Comparison of ENCODE assay signal across 27 cellular contexts in genomic region chr4:53306729-53307128, GRCh38. TPM values are rescaled to one million over a fixed set of nuclear protein-coding genes. Genes with fewer than 3 reads are reported as not detected.
DNase-seq lines count a peak whose midpoint lies in the region; ATAC-seq and TF ChIP-seq lines count a peak whose summit lies in the region.
"Had no signal": no experiment of that assay in that cellular context is flagged by ENCODE, and none has a peak within 500 bp of the region (broad histone marks: within the 10 kb centered on the region; RNA-seq: fewer than 3 reads in every experiment).

No MANE protein-coding gene starts in this region.

- H3K9me3 ChIP-seq in IMR-90 (ENCODE audit: control insufficient read depth, insufficient read depth, low read length) = no peaks in the 10 kb centered on the region
- H3K9me3 ChIP-seq in neural cell (ENCODE audit: low read length) = no peaks in the 10 kb centered on the region
- H3K9me3 ChIP-seq: SJSA1, tibial artery had no signal

- H3K36me3 ChIP-seq in IMR-90 (ENCODE audit: control insufficient read depth, insufficient read depth, low read length) (no peaks in the 10 kb centered on the region), neural cell (ENCODE audit: insufficient read depth, low read length) (no peaks in the 10 kb centered on the region)
- H3K36me3 ChIP-seq: SJSA1 had no signal

- H2BK5ac ChIP-seq in IMR-90 (ENCODE audit: low read depth, low read length, poor library complexity, severe bottlenecking) = peak overlapping the region; percentile 40

- H2BK120ac ChIP-seq in IMR-90 (ENCODE audit: low read depth, low read length) = peak overlapping the region; percentile 35

- TF ChIP-seq RAD21 in IMR-90 (IDR thresholded peaks at IDR 0.05; ENCODE audit: low read length) (no peak), neural cell (conservative IDR thresholded peaks at IDR 0.05) (no peak)

- H2AK5ac ChIP-seq in IMR-90 (ENCODE audit: low read depth, low read length) = no peak overlapping the region

- peak overlapping the region; percentile 68; the same call in 1 of the 2 replicates for H3K18ac ChIP-seq in IMR-90 (ENCODE audit: low read depth, low read length)

- dilution Hi-C loops in IMR-90 (cut with HindIII; ENCODE audit: low sequenced_read_pairs, unreplicated experiment) = no loop called here

- intact Hi-C loops in IMR-90 (cut with micrococcal nuclease) = loop anchor here (5.0 kb wide), 1 partner anchor 99 kb away; no protein-coding TSS in a partner anchor

- H3K4me3 Mint-ChIP-seq in type B pancreatic cell = no peak overlapping the region
- H3K4me3 Mint-ChIP-seq: activated CD8-positive, alpha-beta T cell treated with anti-CD3 and anti-CD28 coated beads for 36 hours; B cell; neural crest cell had no signal

- peak overlapping the region; percentile 7; the same call in 1 of the 3 replicates for H2BK15ac ChIP-seq in IMR-90 (ENCODE audit: low read depth, low read length)

- H3K4ac ChIP-seq in IMR-90 (ENCODE audit: low read depth, low read length) = peak overlapping the region; percentile 26; the same call in 1 of the 2 replicates

- TF ChIP-seq POLR2A in IMR-90 (IDR thresholded peaks at IDR 0.05; ENCODE audit: low read depth, low read length) = no peak

- H3K4me2 ChIP-seq in IMR-90 (ENCODE audit: low read depth, low read length) = peak overlapping the region; percentile 17; the same call in 1 of the 2 replicates
- peak overlapping the region; percentile 35 for H3K4me2 ChIP-seq in neural cell (ENCODE audit: low read length)
- H3K4me2 ChIP-seq: KMS-11 had no signal

- peaks cover 13% of the 10 kb centered on the region for H3K9me3 Mint-ChIP-seq in type B pancreatic cell

- H3K4me3 ChIP-seq in IMR-90 (ENCODE audit: insufficient read depth, low read depth, low read length) = no peak overlapping the region
- H3K4me3 ChIP-seq in neural cell (ENCODE audit: low read length) = no peak overlapping the region
- H3K4me3 ChIP-seq: SJSA1, tibial artery had no signal

- H3K56ac ChIP-seq in IMR-90 (ENCODE audit: extremely low read depth, insufficient read depth, low read length) = no peak overlapping the region

- no peaks in the 10 kb centered on the region for H3K4me1 Mint-ChIP-seq in type B pancreatic cell (ENCODE audit: unreplicated experiment)
- H3K4me1 Mint-ChIP-seq: neural crest cell had no signal

- in situ Hi-C loops in IMR-90 (cut with MboI; ENCODE audit: low sequenced_read_pairs) = no loop called here

- CTCF ChIA-PET in IMR-90 (lab: Yijun Ruan, JAX) = interaction anchor here (0.7 kb wide), 1 partner anchor 16 kb away, joined by 4 read pairs; no protein-coding TSS in a partner anchor

- H2AK9ac ChIP-seq in IMR-90 (replicated peaks; ENCODE audit: low read depth, low read length, poor library complexity) = no peak overlapping the region

- ATAC-seq in IMR-90 (ENCODE audit: low read depth) = peak; percentile 44
- no peak for ATAC-seq in HG03565 (IDR thresholded peaks at IDR 0.05; ENCODE audit: unreplicated experiment)
- ATAC-seq: activated CD8-positive, alpha-beta T cell treated with anti-CD3 and anti-CD28 coated beads for 36 hours; esophagus mucosa; left colon; Panc1 had no signal

- peaks cover 3% of the 10 kb centered on the region; the same call in 1 of the 2 replicates for H3K9me1 ChIP-seq in IMR-90 (ENCODE audit: insufficient read depth, low read length)

- H3K79me2 ChIP-seq in neural cell (replicated peaks; ENCODE audit: insufficient read depth, low read length) = no peaks in the 10 kb centered on the region

- TF ChIP-seq CTCF in IMR-90 (conservative IDR thresholded peaks at IDR 0.05; ENCODE audit: low read depth, low read length) (no peak), neural cell (IDR thresholded peaks at IDR 0.05; ENCODE audit: poor library complexity, severe bottlenecking) (no peak), type B pancreatic cell (conservative IDR thresholded peaks at IDR 0.05) (no peak)

- no TSS peak for BruUV-seq in IMR-90 (replicated peaks; lab: Mats Ljungman, UMichigan)

- DNase-seq in AG20443 (ENCODE audit: low spot score) = peak; percentile 46
- DNase-seq in IMR-90 = peak; percentile 45
- peak; percentile 60 for DNase-seq in dermis blood vessel endothelial cell
- DNase-seq in OCI-M1 (lab: John Stamatoyannopoulos, UW) = no peak
- no peak for DNase-seq in type B pancreatic cell (ENCODE audit: extremely low spot score, unreplicated experiment)
- DNase-seq in medulla oblongata (ENCODE audit: extremely low spot score) = no peak
- DNase-seq: activated CD8-positive, alpha-beta T cell treated with anti-CD3 and anti-CD28 coated beads for 36 hours; activated naive CD4-positive, alpha-beta T cell; Calu3; central memory CD4-positive, alpha-beta T cell; GF-D8; left colon; NCI-H1048; NCI-H1930; NCI-H226; stimulated activated CD4-positive, alpha-beta T cell treated with anti-CD3 and anti-CD28 coated beads, Interleukin-1b, Interleukin-23, amount 100 ng/mL, for 48 hours; stimulated activated naive CD4-positive, alpha-beta T cell; T-helper 2 cell; tibial artery had no signal

- POLR2A ChIA-PET in IMR-90 (lab: Charles Lee; ENCODE audit: unreplicated experiment) = no interaction called here

- H3K23ac ChIP-seq in IMR-90 (ENCODE audit: low read depth, low read length) = peak overlapping the region; percentile 21; the same call in 1 of the 2 replicates

- no peak overlapping the region for H2AFZ ChIP-seq in IMR-90 (replicated peaks; ENCODE audit: low read length, poor library complexity)
- no peak overlapping the region for H2AFZ ChIP-seq in neural cell (ENCODE audit: low read depth, low read length)

- no peak overlapping the region for H3K27ac Mint-ChIP-seq in type B pancreatic cell
- H3K27ac Mint-ChIP-seq: activated CD8-positive, alpha-beta T cell treated with anti-CD3 and anti-CD28 coated beads for 36 hours had no signal

- H3K79me1 ChIP-seq in IMR-90 (ENCODE audit: low read depth in 1 of 2, low read length in 2 of 2) = peaks cover 3 to 5% of the 10 kb centered on the region in 2 experiments; a peak in 3 of 4 replicates

- no peak for TF ChIP-seq EP300 in neural cell (conservative IDR thresholded peaks at IDR 0.05; ENCODE audit: poor library complexity, severe bottlenecking)

- no peak overlapping the region for H3K27ac ChIP-seq in IMR-90 (ENCODE audit: insufficient read depth, low read length)
- no peak overlapping the region for H3K27ac ChIP-seq in neural cell (ENCODE audit: low read length)
- H3K27ac ChIP-seq: KMS-11, SJSA1, tibial artery had no signal

- no peaks in the 10 kb centered on the region for H3F3A ChIP-seq in neural cell (ENCODE audit: insufficient read depth, low read length, poor library complexity, severe bottlenecking)

- no peaks in the 10 kb centered on the region for H3K27me3 Mint-ChIP-seq in type B pancreatic cell
- H3K27me3 Mint-ChIP-seq: activated CD8-positive, alpha-beta T cell treated with anti-CD3 and anti-CD28 coated beads for 36 hours; B cell had no signal

- H3K9me2 ChIP-seq in neural cell (ENCODE audit: insufficient read depth, low read length) = no peaks in the 10 kb centered on the region

- H4K20me1 ChIP-seq in IMR-90 (ENCODE audit: insufficient read depth, low read length) (no peaks in the 10 kb centered on the region), neural cell (ENCODE audit: insufficient read depth) (no peaks in the 10 kb centered on the region)

- peaks cover 5% of the 10 kb centered on the region; the same call in 1 of the 2 replicates for H3K4me1 ChIP-seq in IMR-90 (ENCODE audit: control insufficient read depth, insufficient read depth, low read length)
- H3K4me1 ChIP-seq: SJSA1 had no signal

- H3K9ac ChIP-seq in IMR-90 (ENCODE audit: low read depth, low read length) (no peak overlapping the region), neural cell (ENCODE audit: low read length) (no peak overlapping the region)
- H3K9ac ChIP-seq: KMS-11 had no signal

- no peaks in the 10 kb centered on the region for H3K27me3 ChIP-seq in IMR-90 (ENCODE audit: control insufficient read depth, insufficient read depth, low read length)
- H3K27me3 ChIP-seq in neural cell (ENCODE audit: insufficient read depth, low read depth, low read length) = no peaks in the 10 kb centered on the region
- H3K27me3 ChIP-seq: SJSA1, tibial artery had no signal

- peak overlapping the region in 1 of 2 experiments; percentile 44; a peak in 2 of 4 replicates for H4K8ac ChIP-seq in IMR-90 (ENCODE audit: low read depth in 2 of 2, low read length in 2 of 2)

- H2BK20ac ChIP-seq in IMR-90 (ENCODE audit: low read depth, low read length) = peak overlapping the region; percentile 13; the same call in 1 of the 2 replicates

- peaks cover 7% of the 10 kb centered on the region for H3K36me3 Mint-ChIP-seq in type B pancreatic cell

- H4K91ac ChIP-seq in IMR-90 (ENCODE audit: insufficient read depth, low read depth, low read length) = no peak overlapping the region

- peak overlapping the region; percentile 72; the same call in 1 of the 2 replicates for H3K14ac ChIP-seq in IMR-90 (replicated peaks; ENCODE audit: low read depth, low read length)

- WGBS in IMR-90 (ENCODE audit: extremely low coverage in 2 of 2, insufficient read length in 1 of 2), 2 experiments = no CpG with 5 or more reads among the region's 2 CpGs

- H4K5ac ChIP-seq in IMR-90 (ENCODE audit: low read depth, low read length) = no peak overlapping the region; the same call in 1 of the 2 replicates

TF ChIP-seq in IMR-90, 13 proteins besides CTCF, POLR2A, EP300 and RAD21 (continues in another document):
- TF ChIP-seq FOS (IDR thresholded peaks at IDR 0.05; ENCODE audit: low read depth, low read length) (no peak), BHLHE40 (IDR thresholded peaks at IDR 0.05; ENCODE audit: low read depth, low read length) (no peak), NFE2L2 (IDR thresholded peaks at IDR 0.05; ENCODE audit: low read depth, low read length) (no peak), MAZ (IDR thresholded peaks at IDR 0.05; ENCODE audit: borderline replicate concordance, low read depth, low read length) (no peak), MAFK (IDR thresholded peaks at IDR 0.05; ENCODE audit: low read depth, low read length) (no peak), CHD1 (IDR thresholded peaks at IDR 0.05; ENCODE audit: low read depth, low read length) (no peak)

TF ChIP-seq in neural cell, 6 proteins besides CTCF, POLR2A, EP300 and RAD21 (continues in another document):
- TF ChIP-seq POLR2AphosphoS5 (IDR thresholded peaks at IDR 0.05) (no peak), MXI1 (conservative IDR thresholded peaks at IDR 0.05; ENCODE audit: poor library complexity, severe bottlenecking) (no peak)

RNA-seq across cellular contexts. Expression of gene SCFD2, which starts 59.1 kb away (rescaled TPM):
- total RNA-seq in IMR-90 (2012; rRNA removed) = 51.9 and 62.4 TPM in 2 replicates
- polyA plus RNA-seq in IMR-90 (2012; rRNA removed) = 18.9 and 19.8 TPM in 2 replicates
- polyA plus RNA-seq in IMR-90 (2012; cell fraction: cytosol; rRNA removed) = 12.1 and 13.6 TPM in 2 replicates
- polyA plus RNA-seq in IMR-90 (2012; cell fraction: nucleus; rRNA removed; ENCODE audit: low replicate concordance) = 9.8 and 11.1 TPM in 2 replicates
- 20.4 and 28.1 TPM in 2 replicates for total RNA-seq in dermis blood vessel endothelial cell
- polyA plus RNA-seq in neural cell = 5.0 and 8.3 TPM in 2 replicates
- polyA minus RNA-seq in neural cell = 20.5 and 20.8 TPM in 2 replicates
- 11.2 and 12.3 TPM in 2 replicates for total RNA-seq in type B pancreatic cell (ENCODE audit: low replicate concordance)

Comparison
In these comparisons a context has a peak if more than half of its experiments do, and no peak if none do; other contexts are left out.
1. DNase-seq: peak in AG20443 (single experiment), IMR-90 (single experiment) and dermis blood vessel endothelial cell (single experiment); none in OCI-M1 (single experiment), type B pancreatic cell (single experiment) and medulla oblongata (single experiment).